Comparison of ENCODE assay signal across 11 cellular contexts in genomic region chr10:96138102-96138501, GRCh38.
A peak's percentile ranks its signal among the peaks of the same experiment; 100 is the strongest.
DNase-seq lines count a peak whose midpoint lies in the region; ATAC-seq and TF ChIP-seq lines count a peak whose summit lies in the region.
"Had no signal": no experiment of that assay in that cellular context is flagged by ENCODE, and none has a peak within 500 bp of the region (broad histone marks: within the 10 kb centered on the region; RNA-seq: fewer than 3 reads in every experiment).

No MANE protein-coding gene starts in this region.

- TF ChIP-seq CTCF in GM12864 (IDR thresholded peaks at IDR 0.05; ENCODE audit: low read depth, low read length, missing control alignments) = no peak

- ATAC-seq in HG02623 (IDR thresholded peaks at IDR 0.05; ENCODE audit: unreplicated experiment) (peak; percentile 96), HG03460 (IDR thresholded peaks at IDR 0.05; ENCODE audit: unreplicated experiment) (peak; percentile 100)

- no peak overlapping the region for H3K4me3 ChIP-seq in GM12864 (ENCODE audit: low read depth, low read length)

- DNase-seq in GM12864 (ENCODE audit: low read depth) (peak; percentile 56), GM19238 (ENCODE audit: insufficient read length, low spot score) (peak; percentile 4), NCI-H1105 treated with DMSO at 0.1 percent for 48 hours (lab: John Stamatoyannopoulos, UW) (no peak), GM03348 (ENCODE audit: low spot score) (no peak), KG1 (lab: John Stamatoyannopoulos, UW) (no peak)
- no peak for DNase-seq in stimulated activated CD4-positive, alpha-beta T cell treated with anti-CD3 and anti-CD28 coated beads, Interleukin-4, amount 100 ng/mL, for 1 hour
- DNase-seq: effector CD4-positive, alpha-beta T cell; naive B cell; NCI-H2029 had no signal

Comparison
In these comparisons a context has a peak if more than half of its experiments do, and no peak if none do; other contexts are left out.
1. DNase-seq: peak in GM12864 (single experiment) and GM19238 (single experiment); none in NCI-H1105 treated with DMSO at 0.1 percent for 48 hours (single experiment), stimulated activated CD4-positive, alpha-beta T cell treated with anti-CD3 and anti-CD28 coated beads, Interleukin-4, amount 100 ng/mL, for 1 hour (single experiment), GM03348 (single experiment) and KG1 (single experiment).